Comparison of ENCODE assay signal across 16 cellular contexts in the genomic region with DNA sequence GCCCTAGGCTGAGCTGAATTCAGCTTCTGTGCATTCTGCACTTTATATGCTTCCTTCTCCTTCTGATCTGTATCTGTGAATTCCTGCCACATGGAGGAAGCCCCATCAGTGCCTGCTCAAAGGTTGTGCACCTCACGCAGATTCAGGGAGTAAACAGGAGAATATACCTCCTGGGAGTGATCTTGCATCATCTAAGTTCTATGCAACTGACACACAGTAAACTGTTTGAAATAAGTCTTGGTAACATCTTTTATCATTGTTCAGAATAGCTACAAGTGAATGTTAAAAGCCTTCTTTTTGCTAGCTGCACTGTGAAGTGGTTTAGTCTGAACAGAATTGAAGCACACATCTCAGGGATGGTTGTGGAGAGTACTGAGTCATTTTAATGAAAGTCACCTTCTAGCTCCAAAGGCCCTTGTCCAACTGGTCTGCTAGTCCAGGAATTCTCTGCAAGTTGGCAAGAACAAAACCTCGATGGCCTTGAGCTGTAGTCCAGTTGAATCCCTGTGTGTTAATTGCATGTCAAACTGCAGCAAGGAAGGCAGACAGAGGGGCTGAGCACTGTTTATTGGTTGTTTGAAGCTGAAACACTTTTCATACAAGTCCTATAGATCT.
DNase-seq lines count a peak whose midpoint lies in the region; ATAC-seq, FAIRE-seq and TF ChIP-seq lines count a peak whose summit lies in the region.
"Had no signal": no experiment of that assay in that cellular context is flagged by ENCODE, and none has a peak within 500 bp of the region (broad histone marks: within the 10 kb centered on the region; RNA-seq: fewer than 3 reads in every experiment).

No MANE protein-coding gene starts in this region.

- H4K20me1 ChIP-seq in GM23338 (replicated peaks; ENCODE audit: insufficient read depth): no peaks in the 10 kb centered on the region
- no peaks in the 10 kb centered on the region for H4K20me1 ChIP-seq in astrocyte (ENCODE audit: insufficient read depth, low read length)
- no peaks in the 10 kb centered on the region for H4K20me1 ChIP-seq in neural progenitor cell (ENCODE audit: low read depth)
- H4K20me1 ChIP-seq: BLaER1 had no signal

- no peaks in the 10 kb centered on the region for H3F3A ChIP-seq in GM23338 (replicated peaks; ENCODE audit: low read depth)
- no peaks in the 10 kb centered on the region for H3F3A ChIP-seq in neural progenitor cell (ENCODE audit: low read depth)

- DNase-seq in AG08396 (ENCODE audit: low spot score) (peak; percentile 8), GM23338 (ENCODE audit: low spot score) (no peak), astrocyte (ENCODE audit: low read depth) (no peak), neural progenitor cell (ENCODE audit: low spot score) (no peak), T-helper 2 cell (no peak), right lobe of liver (no peak)
- DNase-seq: DMS 273 treated with DMSO at 0.1 percent for 48 hours, EL, NCI-H1092, NCI-H2227 treated with DMSO at 0.1 percent for 48 hours, NCI-H524 treated with DMSO at 0.1 percent for 48 hours had no signal

- WGBS in right lobe of liver (ENCODE audit: insufficient coverage, low coverage, low lambda C conversion rate, missing lambda C conversion rate): 56% methylated on average over 1 of the region's 2 CpGs

- H3K9me3 ChIP-seq in astrocyte (ENCODE audit: insufficient read depth, low read depth, low read length) (no peaks in the 10 kb centered on the region), neural progenitor cell (ENCODE audit: low read depth) (no peaks in the 10 kb centered on the region), right lobe of liver (no peaks in the 10 kb centered on the region)
- H3K9me3 ChIP-seq: BLaER1, HAP-1 had no signal

- H3K9me3 Mint-ChIP-seq in GM23338 (no peaks in the 10 kb centered on the region), astrocyte (ENCODE audit: unreplicated experiment) (no peaks in the 10 kb centered on the region), neural progenitor cell (no peaks in the 10 kb centered on the region)

- H3K27me3 ChIP-seq in GM23338 (ENCODE audit: insufficient read depth) (no peaks in the 10 kb centered on the region), astrocyte (ENCODE audit: insufficient read depth, low read length) (no peaks in the 10 kb centered on the region), neural progenitor cell (no peaks in the 10 kb centered on the region), right lobe of liver (no peaks in the 10 kb centered on the region)
- H3K27me3 ChIP-seq: BLaER1 had no signal

- peaks cover 24% of the 10 kb centered on the region for H3K4me1 Mint-ChIP-seq in GM23338
- H3K4me1 Mint-ChIP-seq in astrocyte (ENCODE audit: low read depth, unreplicated experiment): peaks cover 18% of the 10 kb centered on the region
- H3K4me1 Mint-ChIP-seq in neural progenitor cell: peaks cover 15% of the 10 kb centered on the region

- H2AFZ ChIP-seq in GM23338: peak overlapping the region; percentile 60; the same call in 1 of the 2 replicates
- no peak overlapping the region for H2AFZ ChIP-seq in astrocyte (ENCODE audit: low read depth, low read length)
- H2AFZ ChIP-seq in neural progenitor cell (replicated peaks): no peak overlapping the region

- peaks cover 16% of the 10 kb centered on the region for H3K4me1 ChIP-seq in GM23338 (ENCODE audit: insufficient read depth)
- H3K4me1 ChIP-seq in astrocyte (ENCODE audit: insufficient read depth, low read length): no peaks in the 10 kb centered on the region
- H3K4me1 ChIP-seq in neural progenitor cell: no peaks in the 10 kb centered on the region
- no peaks in the 10 kb centered on the region for H3K4me1 ChIP-seq in right lobe of liver
- H3K4me1 ChIP-seq: BLaER1, HAP-1 had no signal

- H3K36me3 ChIP-seq in GM23338 (ENCODE audit: insufficient read depth): no peaks in the 10 kb centered on the region
- no peaks in the 10 kb centered on the region for H3K36me3 ChIP-seq in astrocyte (ENCODE audit: insufficient read depth, low read length)
- no peaks in the 10 kb centered on the region for H3K36me3 ChIP-seq in neural progenitor cell
- H3K36me3 ChIP-seq in right lobe of liver: no peaks in the 10 kb centered on the region
- H3K36me3 ChIP-seq: BLaER1, HAP-1 had no signal

- no peak overlapping the region for H3K27ac ChIP-seq in GM23338 (ENCODE audit: low read depth)
- no peak overlapping the region for H3K27ac ChIP-seq in astrocyte (ENCODE audit: low read depth, low read length)
- no peak overlapping the region for H3K27ac ChIP-seq in neural progenitor cell
- H3K27ac ChIP-seq in right lobe of liver: no peak overlapping the region
- H3K27ac ChIP-seq: BLaER1, RWPE1 had no signal

- H3K79me2 ChIP-seq in GM23338 (replicated peaks; ENCODE audit: insufficient read depth): no peaks in the 10 kb centered on the region
- H3K79me2 ChIP-seq in astrocyte (ENCODE audit: insufficient read depth, low read length): no peaks in the 10 kb centered on the region
- H3K79me2 ChIP-seq in neural progenitor cell (ENCODE audit: low read depth): no peaks in the 10 kb centered on the region

- intact Hi-C loops in right lobe of liver (cut with DNase I): no loop called here

- H3K4me3 Mint-ChIP-seq in GM23338: no peak overlapping the region
- H3K4me3 Mint-ChIP-seq in astrocyte (ENCODE audit: unreplicated experiment): no peak overlapping the region
- H3K4me3 Mint-ChIP-seq in neural progenitor cell: no peak overlapping the region

- ATAC-seq in GM23338: no peak
- ATAC-seq in HG03565 (IDR thresholded peaks at IDR 0.05; ENCODE audit: unreplicated experiment): no peak
- ATAC-seq in right lobe of liver: no peak
- no peak for ATAC-seq in GM21786 (IDR thresholded peaks at IDR 0.05; ENCODE audit: unreplicated experiment)

- TF ChIP-seq POLR2A in right lobe of liver (IDR thresholded peaks at IDR 0.05): no peak

- peaks cover 5% of the 10 kb centered on the region for H3K27me3 Mint-ChIP-seq in GM23338 (ENCODE audit: insufficient read depth, low read depth, poor library complexity)
- no peaks in the 10 kb centered on the region for H3K27me3 Mint-ChIP-seq in astrocyte (ENCODE audit: low read depth, unreplicated experiment)
- peaks cover 2% of the 10 kb centered on the region for H3K27me3 Mint-ChIP-seq in neural progenitor cell (ENCODE audit: insufficient read depth, low read depth)

- H3K4me3 ChIP-seq in GM23338 (no peak overlapping the region), astrocyte (ENCODE audit: insufficient read depth, low read depth, low read length) (no peak overlapping the region), neural progenitor cell (no peak overlapping the region), right lobe of liver (no peak overlapping the region)
- H3K4me3 ChIP-seq: BLaER1, HAP-1 had no signal

- no peak overlapping the region for H3K4me2 ChIP-seq in GM23338
- H3K4me2 ChIP-seq in astrocyte (ENCODE audit: low read length): no peak overlapping the region
- H3K4me2 ChIP-seq in neural progenitor cell: no peak overlapping the region
- H3K4me2 ChIP-seq: BLaER1 had no signal

- no peaks in the 10 kb centered on the region for H3K36me3 Mint-ChIP-seq in GM23338 (ENCODE audit: low read depth)
- H3K36me3 Mint-ChIP-seq in astrocyte (ENCODE audit: low read depth, unreplicated experiment): no peaks in the 10 kb centered on the region
- no peaks in the 10 kb centered on the region for H3K36me3 Mint-ChIP-seq in neural progenitor cell

- H3K27ac Mint-ChIP-seq in GM23338 (no peak overlapping the region), astrocyte (ENCODE audit: unreplicated experiment) (peak overlapping the region; percentile 35), neural progenitor cell (peak overlapping the region; percentile 38)

- H3K9ac ChIP-seq in astrocyte (ENCODE audit: low read length) (no peak overlapping the region), neural progenitor cell (no peak overlapping the region)
- H3K9ac ChIP-seq: BLaER1 had no signal

- peak; percentile 9 for FAIRE-seq in astrocyte (lab: Jason Lieb, UNC)

- TF ChIP-seq CTCF in GM23338 (conservative IDR thresholded peaks at IDR 0.05; ENCODE audit: low read depth in 2 of 2): no peak
- TF ChIP-seq CTCF in astrocyte (IDR thresholded peaks at IDR 0.05; ENCODE audit: insufficient read depth, low read depth, low read length): no peak
- TF ChIP-seq CTCF in neural progenitor cell (IDR thresholded peaks at IDR 0.05): no peak
- TF ChIP-seq CTCF in right lobe of liver (IDR thresholded peaks at IDR 0.05): no peak

- H3K9me2 ChIP-seq in GM23338 (ENCODE audit: insufficient read depth): peaks cover 5% of the 10 kb centered on the region

TF ChIP-seq in GM23338, 12 proteins besides CTCF, POLR2A, EP300 and RAD21 (continues in another document):
- TF ChIP-seq JUNB (IDR thresholded peaks at IDR 0.05; ENCODE audit: unreplicated experiment) (no peak), CREB1 (CRISPR knock-in tag; IDR thresholded peaks at IDR 0.05; ENCODE audit: low read depth) (no peak), NANOG (IDR thresholded peaks at IDR 0.05; ENCODE audit: borderline replicate concordance) (no peak), STAT1 (IDR thresholded peaks at IDR 0.05; ENCODE audit: unreplicated experiment) (no peak), POLR2AphosphoS5 (IDR thresholded peaks at IDR 0.05; ENCODE audit: low read depth) (no peak), EZH2 (IDR thresholded peaks at IDR 0.05; ENCODE audit: low read depth, unreplicated experiment) (no peak)
